In genomic region chr17:77449908-77450741, GRCh38 we compare ENCODE assay signal across 1 cellular context.
TF ChIP-seq lines count a peak whose summit lies in the region.

No MANE protein-coding gene starts in this region.

TF ChIP-seq in HepG2, 621 proteins besides CTCF, POLR2A, EP300 and RAD21 (continued from another document and continues in another):
- TF ChIP-seq PAXIP1 (CRISPR knock-in tag; conservative IDR thresholded peaks at IDR 0.05), result peak; percentile 70
- 0 out of 2 replicates have a peak, but pooled peaks have one; percentile 44 for TF ChIP-seq ZNF777 (CRISPR knock-in tag; IDR thresholded peaks at IDR 0.05)
- peak; percentile 71; the same call in 1 of the 2 replicates for TF ChIP-seq HIVEP1 (CRISPR knock-in tag; IDR thresholded peaks at IDR 0.05)
- 0 out of 2 replicates have a peak, but pooled peaks have one; percentile 17 for TF ChIP-seq ZBTB26 (CRISPR knock-in tag; IDR thresholded peaks at IDR 0.05; ENCODE audit: borderline replicate concordance)
- TF ChIP-seq TFDP2 (CRISPR knock-in tag; IDR thresholded peaks at IDR 0.05), result peak; percentile 25
- peak; percentile 61; the same call in 1 of the 2 replicates for TF ChIP-seq TBX2 (CRISPR knock-in tag; IDR thresholded peaks at IDR 0.05; ENCODE audit: borderline replicate concordance)
- TF ChIP-seq RARA (CRISPR knock-in tag; IDR thresholded peaks at IDR 0.05), result peak; percentile 29; the same call in 1 of the 2 replicates
- no peak for TF ChIP-seq ATF5 (CRISPR knock-in tag; IDR thresholded peaks at IDR 0.05; ENCODE audit: low read depth)
- peak; percentile 92 for TF ChIP-seq ATF3 (CRISPR knock-in tag; IDR thresholded peaks at IDR 0.05)
- TF ChIP-seq BCLAF1 (IDR thresholded peaks at IDR 0.05), result no peak
- TF ChIP-seq NR2F1 (CRISPR knock-in tag; IDR thresholded peaks at IDR 0.05), result peak; percentile 82 to 88
- no peak for TF ChIP-seq RFX1 (IDR thresholded peaks at IDR 0.05)
- peak; percentile 42; the same call in 1 of the 2 replicates for TF ChIP-seq ZNF547 (CRISPR knock-in tag; IDR thresholded peaks at IDR 0.05)
- TF ChIP-seq ZFP36L1 (CRISPR knock-in tag; IDR thresholded peaks at IDR 0.05), result 0 out of 2 replicates have a peak, but pooled peaks have one; percentile 8
- TF ChIP-seq AGO2 (optimal IDR thresholded peaks at IDR 0.05; ENCODE audit: low read depth, low read length), result peak; percentile 85
- peak; percentile 79 for TF ChIP-seq POLR2G (IDR thresholded peaks at IDR 0.05; ENCODE audit: low read depth, low read length)
- TF ChIP-seq PPARG (CRISPR knock-in tag; conservative IDR thresholded peaks at IDR 0.05), result peak; percentile 26; the same call in 1 of the 2 replicates
- no peak for TF ChIP-seq TCF7L2 (IDR thresholded peaks at IDR 0.05; ENCODE audit: low read depth, low read length)
- TF ChIP-seq KDM6A (CRISPR knock-in tag; IDR thresholded peaks at IDR 0.05; ENCODE audit: low read depth), result peak; percentile 41; the same call in 1 of the 2 replicates
- peak; percentile 65; the same call in 1 of the 2 replicates for TF ChIP-seq DRAP1 (CRISPR knock-in tag; IDR thresholded peaks at IDR 0.05)
- peak; percentile 89 for TF ChIP-seq ZNF740 (CRISPR knock-in tag; IDR thresholded peaks at IDR 0.05)
- TF ChIP-seq MAX (IDR thresholded peaks at IDR 0.05), result peak; percentile 68
- peak; percentile 76; the same call in 1 of the 2 replicates for TF ChIP-seq JUN (CRISPR knock-in tag; IDR thresholded peaks at IDR 0.05)
- TF ChIP-seq SOX5 (CRISPR knock-in tag; IDR thresholded peaks at IDR 0.05; ENCODE audit: borderline replicate concordance), result peak; percentile 58; the same call in 1 of the 2 replicates
- peak; percentile 59; the same call in 1 of the 2 replicates for TF ChIP-seq ZNF619 (CRISPR knock-in tag; IDR thresholded peaks at IDR 0.05)
- peak; percentile 37; the same call in 1 of the 2 replicates for TF ChIP-seq NR0B2 (CRISPR knock-in tag; IDR thresholded peaks at IDR 0.05)
- no peak for TF ChIP-seq ZNF34 (CRISPR knock-in tag; IDR thresholded peaks at IDR 0.05; ENCODE audit: borderline replicate concordance)
- TF ChIP-seq NCOA1 (CRISPR knock-in tag; IDR thresholded peaks at IDR 0.05), result peak; percentile 53; the same call in 1 of the 2 replicates
- TF ChIP-seq ZNF446 (CRISPR knock-in tag; IDR thresholded peaks at IDR 0.05), result peak; percentile 72; the same call in 1 of the 2 replicates
- TF ChIP-seq BCL6 (CRISPR knock-in tag; IDR thresholded peaks at IDR 0.05), result peak; percentile 42; the same call in 1 of the 2 replicates
- TF ChIP-seq AHR (CRISPR knock-in tag; IDR thresholded peaks at IDR 0.05), result peak; percentile 55; the same call in 1 of the 2 replicates
- TF ChIP-seq ZFX (CRISPR knock-in tag; IDR thresholded peaks at IDR 0.05; ENCODE audit: low read depth), result peak; percentile 84
- TF ChIP-seq MXD1 (CRISPR knock-in tag; IDR thresholded peaks at IDR 0.05), result peak; percentile 75
- TF ChIP-seq ZNF230 (CRISPR knock-in tag; IDR thresholded peaks at IDR 0.05), result peak; percentile 42; the same call in 1 of the 2 replicates
- peak; percentile 75 for TF ChIP-seq RBFOX2 (IDR thresholded peaks at IDR 0.05; ENCODE audit: low read depth, low read length)
- TF ChIP-seq SAP130 (CRISPR knock-in tag; IDR thresholded peaks at IDR 0.05; ENCODE audit: low read depth), result peak; percentile 88
- 0 out of 2 replicates have a peak, but pooled peaks have one; percentile 28 for TF ChIP-seq HBP1 (CRISPR knock-in tag; IDR thresholded peaks at IDR 0.05; ENCODE audit: low read depth)
- no peak for TF ChIP-seq MAZ (IDR thresholded peaks at IDR 0.05; ENCODE audit: borderline replicate concordance, low read depth, low read length)
- TF ChIP-seq MAZ (CRISPR knock-in tag; IDR thresholded peaks at IDR 0.05; ENCODE audit: low read depth), result peak; percentile 76
- peak; percentile 44; the same call in 1 of the 2 replicates for TF ChIP-seq ZBED4 (CRISPR knock-in tag; IDR thresholded peaks at IDR 0.05; ENCODE audit: borderline replicate concordance)
- TF ChIP-seq ZNF879 (CRISPR knock-in tag; IDR thresholded peaks at IDR 0.05), result 0 out of 2 replicates have a peak, but pooled peaks have one; percentile 42
- peak; percentile 6 for TF ChIP-seq RBM22 (optimal IDR thresholded peaks at IDR 0.05; ENCODE audit: low read length)
- TF ChIP-seq MTA1 (CRISPR knock-in tag; IDR thresholded peaks at IDR 0.05; ENCODE audit: borderline replicate concordance), result peak; percentile 51; the same call in 1 of the 2 replicates
- TF ChIP-seq PAF1 (CRISPR knock-in tag; IDR thresholded peaks at IDR 0.05), result no peak
- peak; percentile 70; the same call in 1 of the 2 replicates for TF ChIP-seq SPEN (CRISPR knock-in tag; IDR thresholded peaks at IDR 0.05; ENCODE audit: low read depth)
